Comparison of ENCODE assay signal across 11 cellular contexts in the genomic region with DNA sequence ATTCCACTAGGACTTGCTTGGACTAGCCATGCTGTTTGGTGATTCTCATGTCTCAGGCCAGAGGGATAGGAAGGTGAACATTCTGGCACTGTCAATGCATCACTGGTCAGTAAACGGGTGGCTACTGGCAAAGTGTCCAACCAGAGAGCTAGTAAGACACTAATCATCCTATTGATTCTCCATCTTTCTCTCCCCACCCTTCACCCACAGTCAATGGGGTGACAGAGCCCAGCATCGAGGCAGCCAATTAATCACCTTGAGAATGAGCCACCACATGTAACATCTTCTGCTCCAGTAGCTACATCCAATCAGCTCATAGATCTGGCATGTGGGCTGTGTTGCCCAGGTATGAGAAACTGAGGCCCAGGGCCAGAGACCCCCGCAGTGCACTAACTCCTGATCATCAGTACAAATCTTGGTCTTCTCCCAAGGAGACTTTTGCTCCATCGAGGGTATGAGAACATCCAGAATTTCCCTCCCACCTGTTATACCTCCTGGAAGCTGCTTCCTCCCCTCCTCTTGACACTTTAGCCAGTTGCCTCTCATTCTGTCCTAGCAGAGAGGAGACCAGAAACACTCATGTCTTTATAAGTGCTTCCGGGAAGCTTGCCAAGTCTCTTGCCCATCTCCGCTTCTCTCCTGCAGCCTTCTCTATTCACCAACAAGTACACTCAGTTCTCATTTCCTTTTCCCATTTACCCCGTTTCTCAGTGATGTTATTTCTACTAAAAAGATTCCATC. TPM values are rescaled to one million over a fixed set of nuclear protein-coding genes. Genes with fewer than 3 reads are reported as not detected.
DNase-seq lines count a peak whose midpoint lies in the region; ATAC-seq and TF ChIP-seq lines count a peak whose summit lies in the region.
"Had no signal": no experiment of that assay in that cellular context is flagged by ENCODE, and none has a peak within 500 bp of the region (broad histone marks: within the 10 kb centered on the region; RNA-seq: fewer than 3 reads in every experiment).

No MANE protein-coding gene starts in this region.

- no peaks in the 10 kb centered on the region for H3K36me3 Mint-ChIP-seq in naive B cell

- no peaks in the 10 kb centered on the region for H3K36me3 ChIP-seq in PC-3 (ENCODE audit: low read depth, low read length)
- H3K36me3 ChIP-seq in uterus, result no peaks in the 10 kb centered on the region
- H3K36me3 ChIP-seq: breast epithelium, tibial artery had no signal

- CTCF ChIA-PET in PC-3 (lab: Charles Lee), result no interaction called here

- no peaks in the 10 kb centered on the region for H3K9me3 ChIP-seq in PC-3 (ENCODE audit: low read length)
- no peaks in the 10 kb centered on the region for H3K9me3 ChIP-seq in uterus
- H3K9me3 ChIP-seq: breast epithelium, tibial artery had no signal

- H3K4me3 ChIP-seq in PC-3 (ENCODE audit: low read length) (no peak overlapping the region), uterus (no peak overlapping the region)
- H3K4me3 ChIP-seq: breast epithelium, tibial artery had no signal

- peaks cover 9 to 27% (median 18%) of the 10 kb centered on the region in 3 donors for H3K4me1 Mint-ChIP-seq in naive B cell

- TF ChIP-seq CTCF in PC-3 (conservative IDR thresholded peaks at IDR 0.05; ENCODE audit: low read depth, low read length) (no peak), uterus (IDR thresholded peaks at IDR 0.05) (no peak)

- H3K79me2 ChIP-seq in PC-3 (ENCODE audit: low read length), result no peaks in the 10 kb centered on the region

- no peak overlapping the region for H2AFZ ChIP-seq in PC-3 (ENCODE audit: low read length)

- H3K9ac ChIP-seq in PC-3 (ENCODE audit: low read length), result no peak overlapping the region

- no peak overlapping the region for H3K4me3 Mint-ChIP-seq in naive B cell

- no peak for ATAC-seq in PC-3
- no peak for ATAC-seq in naive B cell (ENCODE audit: low read depth in 2 of 2)
- ATAC-seq in HG02623 (IDR thresholded peaks at IDR 0.05; ENCODE audit: unreplicated experiment), result no peak

- no peaks in the 10 kb centered on the region for H3K9me3 Mint-ChIP-seq in naive B cell

- no peak for TF ChIP-seq POLR2A in uterus (IDR thresholded peaks at IDR 0.05)

- H3K27ac Mint-ChIP-seq in naive B cell, result peak overlapping the region in 4 of 6 donors; percentile 1 to 86 (median 51)

- in situ Hi-C loops in G401 (cut with HindIII; ENCODE audit: low sequenced_read_pairs), result no loop called here

- H3K4me2 ChIP-seq in PC-3 (ENCODE audit: low read length), result no peak overlapping the region

- no peaks in the 10 kb centered on the region for H3F3A ChIP-seq in PC-3 (ENCODE audit: low read length, unreplicated experiment)

- H3K4me1 ChIP-seq in PC-3 (ENCODE audit: insufficient read depth, low read length), result no peaks in the 10 kb centered on the region
- no peaks in the 10 kb centered on the region for H3K4me1 ChIP-seq in uterus
- H3K4me1 ChIP-seq: breast epithelium, tibial artery had no signal

- H4K20me1 ChIP-seq in PC-3 (ENCODE audit: low read length), result no peaks in the 10 kb centered on the region

- POLR2A ChIA-PET in PC-3 (lab: Charles Lee; ENCODE audit: unreplicated experiment), result no interaction called here

- DNase-seq in G401 (ENCODE audit: low spot score) (peak; percentile 21), NCI-H2029 treated with DMSO at 0.1 percent for 48 hours (lab: John Stamatoyannopoulos, UW) (peak; percentile 98), PC-3 (peak; percentile 23), naive B cell (no peak), uterus (no peak), AG08395 (ENCODE audit: low spot score) (no peak)
- DNase-seq: activated naive CD4-positive, alpha-beta T cell; tibial artery had no signal

- intact Hi-C loops in PC-3 (cut with micrococcal nuclease) (no loop called here), uterus (cut with DNase I; ENCODE audit: low total_unique reads) (loop anchor here (10.0 kb wide), 1 partner anchor 273 kb away; no protein-coding TSS in a partner anchor)

- H3K27me3 Mint-ChIP-seq in naive B cell, result peaks cover 0 to 26% (median 13%) of the 10 kb centered on the region in 3 donors

- no TSS peak for BruUV-seq in PC-3 (replicated peaks; lab: Mats Ljungman, UMichigan)

- H3K27ac ChIP-seq in PC-3 (ENCODE audit: low read length) (no peak overlapping the region), uterus (no peak overlapping the region)
- H3K27ac ChIP-seq: breast epithelium, tibial artery had no signal

- H3K27me3 ChIP-seq in PC-3 (ENCODE audit: low read length), result peaks cover 12% of the 10 kb centered on the region; the same call in 1 of the 2 replicates
- H3K27me3 ChIP-seq in uterus, result no peaks in the 10 kb centered on the region

- H3K9me2 ChIP-seq in PC-3 (replicated peaks; ENCODE audit: low read length), result no peaks in the 10 kb centered on the region

RNA-seq across cellular contexts. Expression of a gene that starts 17.0 kb away (rescaled TPM):
- total RNA-seq in G401 (2014; rRNA removed; shearing (Covaris generic)), result not detected in 2 replicates
- total RNA-seq in PC-3 (2014; rRNA removed) (not detected in 2 replicates), uterus (under 1 TPM in 2 of 4 donors, not detected in 2; 0.14 to 0.21 TPM)
- 10 to 100 TPM in 1 of 6 donors, 1 to 10 TPM in 5; 1.8 to 16.1 (median 4.4) TPM for polyA plus RNA-seq in naive B cell (ENCODE audit: low read depth in 6 of 6)
- total RNA-seq: liver had no signal
- polyA plus RNA-seq: liver had no signal

Comparison
In these comparisons a context has a peak if more than half of its experiments do, and no peak if none do; other contexts are left out.
1. DNase-seq: peak in G401 (single experiment), NCI-H2029 treated with DMSO at 0.1 percent for 48 hours (single experiment) and PC-3 (single experiment); none in naive B cell (single experiment), uterus (0 of 2) and AG08395 (single experiment).